ENCODE assay signal across 35 cellular contexts in genomic region chr5:75931175-75931574, GRCh38.
"Had no signal": no experiment of that assay in that cellular context is flagged by ENCODE, and none has a peak within 500 bp of the region (broad histone marks: within the 10 kb centered on the region; RNA-seq: fewer than 3 reads in every experiment).

No MANE protein-coding gene starts in this region.

- H3K36me3 ChIP-seq: MG63 had no signal

- DNase-seq: Karpas-422, Kasumi-1, MG63, MM.1S, MV-4-11, NCI-H1048, NCI-H1092, NCI-H1092 treated with DMSO at 0.1 percent for 48 hours, NCI-H1105, NCI-H1105 treated with DMSO at 0.1 percent for 48 hours, NCI-H1417, NCI-H1417 treated with DMSO at 0.1 percent for 48 hours, NCI-H1436, NCI-H1436 treated with DMSO at 0.1 percent for 48 hours, NCI-H146, NCI-H1694, NCI-H1694 treated with DMSO at 0.1 percent for 48 hours, NCI-H187, NCI-H187 treated with DMSO at 0.1 percent for 48 hours, NCI-H1930, NCI-H2029, NCI-H2029 treated with DMSO at 0.1 percent for 48 hours, NCI-H2081, NCI-H2081 treated with DMSO at 0.1 percent for 48 hours, NCI-H2107, NCI-H2171, NCI-H2171 treated with DMSO at 0.1 percent for 48 hours, NCI-H2227 treated with DMSO at 0.1 percent for 48 hours, NCI-H226, NCI-H345, NCI-H446, NCI-H446 treated with DMSO at 0.1 percent for 48 hours, NCI-H510A, NCI-H510A treated with DMSO at 0.1 percent for 48 hours, NCI-H524 had no signal

- H3K4me3 ChIP-seq: MG63 had no signal

- H3K9me3 ChIP-seq: MG63 had no signal
